ENCODE assay signal across 1 cellular context in genomic region chr17:15957608-15958307, GRCh38.
A peak's percentile ranks its signal among the peaks of the same experiment; 100 is the strongest.
TF ChIP-seq lines count a peak whose summit lies in the region.

No MANE protein-coding gene starts in this region.

TF ChIP-seq in K562, 482 proteins besides CTCF, POLR2A, EP300 and RAD21:
- TF ChIP-seq MLLT1 (IDR thresholded peaks at IDR 0.05): peak in 1 of 2 experiments; percentile 51; a peak in 1 of 4 replicates
- 0 out of 2 replicates have a peak, but pooled peaks have one; percentile 3 for TF ChIP-seq FOSL1 (tag; conservative IDR thresholded peaks at IDR 0.05)
- no peak for TF ChIP-seq REST (CRISPR knock-in tag; IDR thresholded peaks at IDR 0.05; ENCODE audit: low read depth)
- TF ChIP-seq ZBTB40 (IDR thresholded peaks at IDR 0.05): peak; percentile 73
- peak; percentile 39; the same call in 1 of the 2 replicates for TF ChIP-seq ZBTB40 (CRISPR knock-in tag; IDR thresholded peaks at IDR 0.05)
